Comparison of ENCODE assay signal across 1 cellular context in the genomic region with DNA sequence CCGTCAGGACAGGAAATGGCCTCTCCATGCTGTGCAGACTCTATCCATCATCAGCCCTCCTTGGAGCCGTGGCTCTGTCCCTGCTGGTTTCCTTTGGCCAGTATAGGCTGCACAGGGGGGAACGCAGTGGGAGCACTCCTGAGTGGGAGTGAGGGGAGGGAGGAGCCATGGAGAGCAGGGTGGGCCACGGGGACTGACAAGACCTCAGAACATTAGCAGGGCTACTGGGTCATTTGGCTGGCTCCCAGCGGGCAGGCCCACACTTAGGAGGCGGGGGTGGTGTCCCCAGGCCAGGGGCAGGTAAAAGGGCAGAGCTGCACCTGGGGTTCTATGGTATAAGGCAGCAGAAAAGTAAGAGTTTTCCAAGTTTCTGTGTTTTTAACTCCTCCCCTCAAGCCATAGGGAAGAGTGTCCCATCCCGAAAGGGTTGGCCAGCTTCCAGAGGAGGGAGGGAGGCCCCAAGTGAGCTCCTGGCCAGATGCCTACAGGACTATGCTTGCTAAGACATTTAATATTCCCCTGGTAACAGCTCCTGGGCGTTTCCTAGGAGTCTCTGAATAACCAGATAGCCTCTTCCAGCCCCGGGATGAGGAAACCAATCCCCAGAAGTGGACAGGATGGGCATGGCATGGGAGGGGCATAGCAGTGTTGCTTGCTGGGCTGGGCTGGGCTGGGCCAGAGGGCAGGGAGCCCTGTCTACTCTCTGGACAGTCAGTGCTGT.
TF ChIP-seq lines count a peak whose summit lies in the region.

No MANE protein-coding gene starts in this region.

TF ChIP-seq in SK-N-SH treated with all-trans-retinoic acid at 6 μM for 48 hours, 23 proteins besides CTCF, POLR2A, EP300 and RAD21 (continued from another document):
- TF ChIP-seq, protein P1, sequence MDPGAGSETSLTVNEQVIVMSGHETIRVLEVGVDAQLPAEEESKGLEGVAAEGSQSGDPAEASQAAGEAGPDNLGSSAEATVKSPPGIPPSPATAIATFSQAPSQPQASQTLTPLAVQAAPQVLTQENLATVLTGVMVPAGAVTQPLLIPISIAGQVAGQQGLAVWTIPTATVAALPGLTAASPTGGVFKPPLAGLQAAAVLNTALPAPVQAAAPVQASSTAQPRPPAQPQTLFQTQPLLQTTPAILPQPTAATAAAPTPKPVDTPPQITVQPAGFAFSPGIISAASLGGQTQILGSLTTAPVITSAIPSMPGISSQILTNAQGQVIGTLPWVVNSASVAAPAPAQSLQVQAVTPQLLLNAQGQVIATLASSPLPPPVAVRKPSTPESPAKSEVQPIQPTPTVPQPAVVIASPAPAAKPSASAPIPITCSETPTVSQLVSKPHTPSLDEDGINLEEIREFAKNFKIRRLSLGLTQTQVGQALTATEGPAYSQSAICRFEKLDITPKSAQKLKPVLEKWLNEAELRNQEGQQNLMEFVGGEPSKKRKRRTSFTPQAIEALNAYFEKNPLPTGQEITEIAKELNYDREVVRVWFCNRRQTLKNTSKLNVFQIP (CRISPR knock-in tag; IDR thresholded peaks at IDR 0.05; ENCODE audit: borderline replicate concordance, low read depth) = no peak
- TF ChIP-seq CSDC2 (CRISPR knock-in tag; IDR thresholded peaks at IDR 0.05) (no peak), PPARA (CRISPR knock-in tag; IDR thresholded peaks at IDR 0.05; ENCODE audit: borderline replicate concordance) (no peak), ZNF8 (CRISPR knock-in tag; IDR thresholded peaks at IDR 0.05) (no peak), ZFP3 (CRISPR knock-in tag; IDR thresholded peaks at IDR 0.05) (no peak), ISL1 (CRISPR knock-in tag; IDR thresholded peaks at IDR 0.05) (no peak), ARNTL (CRISPR knock-in tag; IDR thresholded peaks at IDR 0.05; ENCODE audit: borderline replicate concordance, low read depth) (no peak), BACH2 (CRISPR knock-in tag; IDR thresholded peaks at IDR 0.05; ENCODE audit: borderline replicate concordance) (no peak), TOX (CRISPR knock-in tag; IDR thresholded peaks at IDR 0.05; ENCODE audit: borderline replicate concordance) (no peak), ESRRG (CRISPR knock-in tag; IDR thresholded peaks at IDR 0.05) (no peak), OSR1 (CRISPR knock-in tag; IDR thresholded peaks at IDR 0.05) (no peak), ZFP30 (CRISPR knock-in tag; IDR thresholded peaks at IDR 0.05) (no peak), TCF4 (CRISPR knock-in tag; IDR thresholded peaks at IDR 0.05; ENCODE audit: borderline replicate concordance) (no peak), GLIS3 (CRISPR knock-in tag; IDR thresholded peaks at IDR 0.05) (no peak)
- TF ChIP-seq, protein P2, sequence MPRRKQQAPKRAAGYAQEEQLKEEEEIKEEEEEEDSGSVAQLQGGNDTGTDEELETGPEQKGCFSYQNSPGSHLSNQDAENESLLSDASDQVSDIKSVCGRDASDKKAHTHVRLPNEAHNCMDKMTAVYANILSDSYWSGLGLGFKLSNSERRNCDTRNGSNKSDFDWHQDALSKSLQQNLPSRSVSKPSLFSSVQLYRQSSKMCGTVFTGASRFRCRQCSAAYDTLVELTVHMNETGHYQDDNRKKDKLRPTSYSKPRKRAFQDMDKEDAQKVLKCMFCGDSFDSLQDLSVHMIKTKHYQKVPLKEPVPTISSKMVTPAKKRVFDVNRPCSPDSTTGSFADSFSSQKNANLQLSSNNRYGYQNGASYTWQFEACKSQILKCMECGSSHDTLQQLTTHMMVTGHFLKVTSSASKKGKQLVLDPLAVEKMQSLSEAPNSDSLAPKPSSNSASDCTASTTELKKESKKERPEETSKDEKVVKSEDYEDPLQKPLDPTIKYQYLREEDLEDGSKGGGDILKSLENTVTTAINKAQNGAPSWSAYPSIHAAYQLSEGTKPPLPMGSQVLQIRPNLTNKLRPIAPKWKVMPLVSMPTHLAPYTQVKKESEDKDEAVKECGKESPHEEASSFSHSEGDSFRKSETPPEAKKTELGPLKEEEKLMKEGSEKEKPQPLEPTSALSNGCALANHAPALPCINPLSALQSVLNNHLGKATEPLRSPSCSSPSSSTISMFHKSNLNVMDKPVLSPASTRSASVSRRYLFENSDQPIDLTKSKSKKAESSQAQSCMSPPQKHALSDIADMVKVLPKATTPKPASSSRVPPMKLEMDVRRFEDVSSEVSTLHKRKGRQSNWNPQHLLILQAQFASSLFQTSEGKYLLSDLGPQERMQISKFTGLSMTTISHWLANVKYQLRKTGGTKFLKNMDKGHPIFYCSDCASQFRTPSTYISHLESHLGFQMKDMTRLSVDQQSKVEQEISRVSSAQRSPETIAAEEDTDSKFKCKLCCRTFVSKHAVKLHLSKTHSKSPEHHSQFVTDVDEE (CRISPR knock-in tag; IDR thresholded peaks at IDR 0.05) = no peak
- TF ChIP-seq, protein P3, sequence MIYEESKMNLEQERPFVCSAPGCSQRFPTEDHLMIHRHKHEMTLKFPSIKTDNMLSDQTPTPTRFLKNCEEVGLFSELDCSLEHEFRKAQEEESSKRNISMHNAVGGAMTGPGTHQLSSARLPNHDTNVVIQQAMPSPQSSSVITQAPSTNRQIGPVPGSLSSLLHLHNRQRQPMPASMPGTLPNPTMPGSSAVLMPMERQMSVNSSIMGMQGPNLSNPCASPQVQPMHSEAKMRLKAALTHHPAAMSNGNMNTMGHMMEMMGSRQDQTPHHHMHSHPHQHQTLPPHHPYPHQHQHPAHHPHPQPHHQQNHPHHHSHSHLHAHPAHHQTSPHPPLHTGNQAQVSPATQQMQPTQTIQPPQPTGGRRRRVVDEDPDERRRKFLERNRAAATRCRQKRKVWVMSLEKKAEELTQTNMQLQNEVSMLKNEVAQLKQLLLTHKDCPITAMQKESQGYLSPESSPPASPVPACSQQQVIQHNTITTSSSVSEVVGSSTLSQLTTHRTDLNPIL (CRISPR knock-in tag; IDR thresholded peaks at IDR 0.05; ENCODE audit: low read depth) = no peak
